ENCODE assay signal across 1 cellular context in the genomic region with DNA sequence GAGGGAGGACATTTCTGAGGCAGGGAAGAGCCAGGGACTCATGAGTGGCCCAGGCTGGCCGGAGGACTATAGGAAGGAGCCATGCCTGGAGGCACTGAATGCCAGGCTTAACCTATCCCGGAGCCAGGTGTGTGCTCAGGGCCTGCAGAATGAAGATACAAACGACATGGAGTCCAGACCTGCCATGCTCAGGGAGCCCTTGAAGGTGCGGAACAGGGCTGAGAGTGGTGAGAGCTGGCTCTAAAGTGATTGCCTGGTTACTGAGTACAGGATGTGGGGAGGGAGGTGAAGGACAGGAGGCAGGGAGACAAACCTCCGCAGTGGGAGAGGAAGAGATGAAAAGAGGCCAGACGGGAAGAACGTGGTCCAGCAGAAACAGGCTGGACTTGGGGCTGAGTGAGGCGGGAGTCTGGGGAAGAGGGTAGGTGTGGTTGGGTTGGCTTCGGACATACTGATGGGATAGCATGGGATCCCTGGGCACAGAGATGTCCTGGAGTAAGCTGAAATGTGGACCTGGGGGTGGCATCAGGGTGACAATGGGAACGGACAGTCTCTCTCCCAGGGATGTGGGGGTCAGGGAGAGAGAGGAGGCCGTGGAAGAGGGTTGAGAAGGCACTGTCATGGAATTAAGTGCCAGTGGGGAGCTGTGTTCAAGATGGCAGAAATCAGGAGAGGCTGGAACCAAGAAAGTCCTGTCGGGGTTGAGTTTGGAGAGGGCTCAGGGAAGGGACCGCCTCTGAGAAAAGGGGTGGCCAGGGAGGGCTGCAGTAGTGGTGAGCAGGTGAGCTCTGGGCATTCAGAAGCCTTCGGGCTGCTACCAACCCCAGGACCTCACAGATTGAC.
TF ChIP-seq lines count a peak whose summit lies in the region.

No MANE protein-coding gene starts in this region.

TF ChIP-seq in HepG2, 621 proteins besides CTCF, POLR2A, EP300 and RAD21 (continues in another document):
- TF ChIP-seq ZNF616 (CRISPR knock-in tag; IDR thresholded peaks at IDR 0.05; ENCODE audit: low read depth) (0 out of 2 replicates have a peak, but pooled peaks have one; percentile 35), MEF2D (CRISPR knock-in tag; IDR thresholded peaks at IDR 0.05) (0 out of 2 replicates have a peak, but pooled peaks have one; percentile 10), ZC3H13 (CRISPR knock-in tag; IDR thresholded peaks at IDR 0.05) (0 out of 2 replicates have a peak, but pooled peaks have one; percentile 35), ZNF230 (CRISPR knock-in tag; IDR thresholded peaks at IDR 0.05) (no peak), CBFB (CRISPR knock-in tag; IDR thresholded peaks at IDR 0.05) (no peak), ZNF773 (CRISPR knock-in tag; IDR thresholded peaks at IDR 0.05; ENCODE audit: borderline replicate concordance) (no peak), ZNF264 (CRISPR knock-in tag; IDR thresholded peaks at IDR 0.05) (no peak), MED13 (CRISPR knock-in tag; IDR thresholded peaks at IDR 0.05) (0 out of 2 replicates have a peak, but pooled peaks have one; percentile 25), ZNF451 (CRISPR knock-in tag; IDR thresholded peaks at IDR 0.05) (0 out of 2 replicates have a peak, but pooled peaks have one; percentile 50), RBFOX2 (IDR thresholded peaks at IDR 0.05; ENCODE audit: low read depth, low read length) (no peak), DBP (CRISPR knock-in tag; IDR thresholded peaks at IDR 0.05; ENCODE audit: not compliant biosample characterization) (no peak), ZNF263 (CRISPR knock-in tag; IDR thresholded peaks at IDR 0.05) (peak; percentile 63), TEAD3 (CRISPR knock-in tag; optimal IDR thresholded peaks at IDR 0.05; ENCODE audit: borderline replicate concordance) (peak; percentile 10), ZNF329 (CRISPR knock-in tag; IDR thresholded peaks at IDR 0.05; ENCODE audit: low read depth) (no peak), ZNF703 (CRISPR knock-in tag; IDR thresholded peaks at IDR 0.05; ENCODE audit: borderline replicate concordance) (0 out of 2 replicates have a peak, but pooled peaks have one; percentile 1), HINFP (CRISPR knock-in tag; IDR thresholded peaks at IDR 0.05; ENCODE audit: low read depth) (no peak), FOXJ3 (CRISPR knock-in tag; IDR thresholded peaks at IDR 0.05; ENCODE audit: borderline replicate concordance) (no peak), RFXAP (CRISPR knock-in tag; IDR thresholded peaks at IDR 0.05; ENCODE audit: borderline replicate concordance) (no peak), GATAD1 (CRISPR knock-in tag; IDR thresholded peaks at IDR 0.05) (no peak), ZNF235 (CRISPR knock-in tag; IDR thresholded peaks at IDR 0.05; ENCODE audit: borderline replicate concordance) (no peak), GMEB1 (CRISPR knock-in tag; IDR thresholded peaks at IDR 0.05; ENCODE audit: borderline replicate concordance) (no peak), TCF7 (IDR thresholded peaks at IDR 0.05; ENCODE audit: low read depth) (no peak), EED (CRISPR knock-in tag; IDR thresholded peaks at IDR 0.05) (no peak), U2AF2 (IDR thresholded peaks at IDR 0.05; ENCODE audit: low read depth, low read length) (no peak), NFATC3 (CRISPR knock-in tag; IDR thresholded peaks at IDR 0.05) (0 out of 2 replicates have a peak, but pooled peaks have one; percentile 36), ZNF646 (CRISPR knock-in tag; IDR thresholded peaks at IDR 0.05) (no peak), KAT7 (CRISPR knock-in tag; IDR thresholded peaks at IDR 0.05; ENCODE audit: borderline replicate concordance) (no peak), DPF2 (CRISPR knock-in tag; IDR thresholded peaks at IDR 0.05; ENCODE audit: borderline replicate concordance, low read depth) (no peak)
- TF ChIP-seq, protein P1, sequence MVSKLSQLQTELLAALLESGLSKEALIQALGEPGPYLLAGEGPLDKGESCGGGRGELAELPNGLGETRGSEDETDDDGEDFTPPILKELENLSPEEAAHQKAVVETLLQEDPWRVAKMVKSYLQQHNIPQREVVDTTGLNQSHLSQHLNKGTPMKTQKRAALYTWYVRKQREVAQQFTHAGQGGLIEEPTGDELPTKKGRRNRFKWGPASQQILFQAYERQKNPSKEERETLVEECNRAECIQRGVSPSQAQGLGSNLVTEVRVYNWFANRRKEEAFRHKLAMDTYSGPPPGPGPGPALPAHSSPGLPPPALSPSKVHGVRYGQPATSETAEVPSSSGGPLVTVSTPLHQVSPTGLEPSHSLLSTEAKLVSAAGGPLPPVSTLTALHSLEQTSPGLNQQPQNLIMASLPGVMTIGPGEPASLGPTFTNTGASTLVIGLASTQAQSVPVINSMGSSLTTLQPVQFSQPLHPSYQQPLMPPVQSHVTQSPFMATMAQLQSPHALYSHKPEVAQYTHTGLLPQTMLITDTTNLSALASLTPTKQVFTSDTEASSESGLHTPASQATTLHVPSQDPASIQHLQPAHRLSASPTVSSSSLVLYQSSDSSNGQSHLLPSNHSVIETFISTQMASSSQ (IDR thresholded peaks at IDR 0.05; ENCODE audit: low read depth), result no peak
- TF ChIP-seq, protein P1 (CRISPR knock-in tag; IDR thresholded peaks at IDR 0.05; ENCODE audit: borderline replicate concordance), result no peak
- TF ChIP-seq, protein P2, sequence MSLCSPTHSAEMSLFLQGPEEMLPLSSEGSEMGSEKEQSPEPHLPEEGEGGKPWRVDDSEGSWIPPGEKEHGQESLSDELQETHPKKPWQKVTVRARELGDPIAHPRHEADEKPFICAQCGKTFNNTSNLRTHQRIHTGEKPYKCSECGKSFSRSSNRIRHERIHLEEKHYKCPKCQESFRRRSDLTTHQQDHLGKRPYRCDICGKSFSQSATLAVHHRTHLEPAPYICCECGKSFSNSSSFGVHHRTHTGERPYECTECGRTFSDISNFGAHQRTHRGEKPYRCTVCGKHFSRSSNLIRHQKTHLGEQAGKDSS (CRISPR knock-in tag; IDR thresholded peaks at IDR 0.05; ENCODE audit: borderline replicate concordance, low read depth), result no peak
- TF ChIP-seq, protein P3, sequence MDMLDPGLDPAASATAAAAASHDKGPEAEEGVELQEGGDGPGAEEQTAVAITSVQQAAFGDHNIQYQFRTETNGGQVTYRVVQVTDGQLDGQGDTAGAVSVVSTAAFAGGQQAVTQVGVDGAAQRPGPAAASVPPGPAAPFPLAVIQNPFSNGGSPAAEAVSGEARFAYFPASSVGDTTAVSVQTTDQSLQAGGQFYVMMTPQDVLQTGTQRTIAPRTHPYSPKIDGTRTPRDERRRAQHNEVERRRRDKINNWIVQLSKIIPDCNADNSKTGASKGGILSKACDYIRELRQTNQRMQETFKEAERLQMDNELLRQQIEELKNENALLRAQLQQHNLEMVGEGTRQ (IDR thresholded peaks at IDR 0.05; ENCODE audit: low read depth, low read length), result no peak
- TF ChIP-seq, protein P3 (CRISPR knock-in tag; IDR thresholded peaks at IDR 0.05; ENCODE audit: borderline replicate concordance), result no peak
- TF ChIP-seq, protein P4, sequence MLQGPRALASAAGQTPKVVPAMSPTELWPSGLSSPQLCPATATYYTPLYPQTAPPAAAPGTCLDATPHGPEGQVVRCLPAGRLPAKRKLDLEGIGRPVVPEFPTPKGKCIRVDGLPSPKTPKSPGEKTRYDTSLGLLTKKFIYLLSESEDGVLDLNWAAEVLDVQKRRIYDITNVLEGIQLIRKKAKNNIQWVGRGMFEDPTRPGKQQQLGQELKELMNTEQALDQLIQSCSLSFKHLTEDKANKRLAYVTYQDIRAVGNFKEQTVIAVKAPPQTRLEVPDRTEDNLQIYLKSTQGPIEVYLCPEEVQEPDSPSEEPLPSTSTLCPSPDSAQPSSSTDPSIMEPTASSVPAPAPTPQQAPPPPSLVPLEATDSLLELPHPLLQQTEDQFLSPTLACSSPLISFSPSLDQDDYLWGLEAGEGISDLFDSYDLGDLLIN (CRISPR knock-in tag; IDR thresholded peaks at IDR 0.05; ENCODE audit: borderline replicate concordance), result no peak
